Comparison of ENCODE assay signal across 10 cellular contexts in genomic region chr14:63383776-63384367, GRCh38.
DNase-seq lines count a peak whose midpoint lies in the region; ATAC-seq, FAIRE-seq and TF ChIP-seq lines count a peak whose summit lies in the region.
"Had no signal": no experiment of that assay in that cellular context is flagged by ENCODE, and none has a peak within 500 bp of the region (broad histone marks: within the 10 kb centered on the region; RNA-seq: fewer than 3 reads in every experiment).

No MANE protein-coding gene starts in this region.

- peak; percentile 91 for FAIRE-seq in HTR-8/SVneo (lab: Jason Lieb, UNC)

- H3K27me3 Mint-ChIP-seq in activated naive CD8-positive, alpha-beta T cell treated with anti-CD3 and anti-CD28 coated beads, Interleukin-2, amount 10 ng/mL, durations not matched to agents 7 days and 5 days, result no peaks in the 10 kb centered on the region
- H3K27me3 Mint-ChIP-seq: type B pancreatic cell had no signal

- H3K27ac Mint-ChIP-seq in activated naive CD8-positive, alpha-beta T cell treated with anti-CD3 and anti-CD28 coated beads, Interleukin-2, amount 10 ng/mL, durations not matched to agents 7 days and 5 days, result peak overlapping the region; percentile 94
- H3K27ac Mint-ChIP-seq: type B pancreatic cell had no signal

- peaks cover 26% of the 10 kb centered on the region for H3K4me1 Mint-ChIP-seq in activated naive CD8-positive, alpha-beta T cell treated with anti-CD3 and anti-CD28 coated beads, Interleukin-2, amount 10 ng/mL, durations not matched to agents 7 days and 5 days

- no peak overlapping the region for H2AK5ac ChIP-seq in mesendoderm (ENCODE audit: low read length)

- H2BK5ac ChIP-seq in mesendoderm (ENCODE audit: low read length), result no peak overlapping the region

- H3K27me3 ChIP-seq in tibial nerve (no peaks in the 10 kb centered on the region), mesendoderm (ENCODE audit: insufficient read depth, low read length, poor library complexity) (no peaks in the 10 kb centered on the region)

- H3K9ac ChIP-seq in mesendoderm (ENCODE audit: low read length), result no peak overlapping the region

- no peak overlapping the region for H3K27ac ChIP-seq in tibial nerve
- H3K27ac ChIP-seq in mesendoderm (ENCODE audit: low read depth, low read length), result no peak overlapping the region

- no peak overlapping the region for H4K5ac ChIP-seq in mesendoderm (ENCODE audit: low read length)

- H3K4me2 ChIP-seq in mesendoderm (ENCODE audit: low read length), result no peak overlapping the region

- peaks cover 34% of the 10 kb centered on the region for H3K36me3 Mint-ChIP-seq in activated naive CD8-positive, alpha-beta T cell treated with anti-CD3 and anti-CD28 coated beads, Interleukin-2, amount 10 ng/mL, durations not matched to agents 7 days and 5 days

- DNase-seq in HTR-8/SVneo (ENCODE audit: insufficient read length, low spot score), result no peak
- DNase-seq in activated naive CD8-positive, alpha-beta T cell treated with anti-CD3 and anti-CD28 coated beads, Interleukin-2, amount 10 ng/mL, durations not matched to agents 7 days and 5 days, result peak; percentile 42
- no peak for DNase-seq in NCI-H226
- DNase-seq in tibial nerve (ENCODE audit: low spot score in 2 of 2), result no peak
- no peak for DNase-seq in mesendoderm
- DNase-seq in AG08396 (ENCODE audit: low spot score), result no peak
- DNase-seq: NCI-H2029 had no signal

- no peak overlapping the region for H3K18ac ChIP-seq in mesendoderm (ENCODE audit: low read length)

- no peak overlapping the region for H3K23ac ChIP-seq in mesendoderm (ENCODE audit: low read length)

- H3K4ac ChIP-seq in mesendoderm (ENCODE audit: low read depth, low read length), result no peak overlapping the region

- H3K79me2 ChIP-seq in mesendoderm (ENCODE audit: control insufficient read depth, insufficient read depth, low read length), result no peaks in the 10 kb centered on the region

- no peak overlapping the region for H2BK15ac ChIP-seq in mesendoderm (replicated peaks; ENCODE audit: low read depth)

- H3K4me1 ChIP-seq in tibial nerve (no peaks in the 10 kb centered on the region), mesendoderm (ENCODE audit: control insufficient read depth, low read depth, low read length) (no peaks in the 10 kb centered on the region)

- H3K9me3 Mint-ChIP-seq in activated naive CD8-positive, alpha-beta T cell treated with anti-CD3 and anti-CD28 coated beads, Interleukin-2, amount 10 ng/mL, durations not matched to agents 7 days and 5 days, result no peaks in the 10 kb centered on the region
- H3K9me3 Mint-ChIP-seq: type B pancreatic cell had no signal

- no peak overlapping the region for H3K56ac ChIP-seq in mesendoderm (ENCODE audit: low read length)

- no peaks in the 10 kb centered on the region for H3K79me1 ChIP-seq in mesendoderm (ENCODE audit: low read length)

- peak overlapping the region; percentile 63 for H3K4me3 Mint-ChIP-seq in activated naive CD8-positive, alpha-beta T cell treated with anti-CD3 and anti-CD28 coated beads, Interleukin-2, amount 10 ng/mL, durations not matched to agents 7 days and 5 days
- H3K4me3 Mint-ChIP-seq: type B pancreatic cell had no signal

- no peak overlapping the region for H4K8ac ChIP-seq in mesendoderm (ENCODE audit: low read depth, low read length)

- WGBS in tibial nerve, 2 donors, result 73 to 85% methylated on average over 4 of the region's 4 CpGs
- WGBS in mesendoderm (ENCODE audit: extremely low coverage, insufficient coverage, low lambda C conversion rate), result no CpG with 5 or more reads among the region's 4 CpGs

- H3K4me3 ChIP-seq in tibial nerve (no peak overlapping the region), mesendoderm (ENCODE audit: low read length) (no peak overlapping the region)

- POLR2A ChIA-PET in activated naive CD8-positive, alpha-beta T cell treated with anti-CD3 and anti-CD28 coated beads, Interleukin-2, amount 10 ng/mL, durations not matched to agents 7 days and 5 days (lab: Charles Lee), result interaction anchor here (1.0 to 1.2 kb wide), 2 partner anchors 158 to 258 kb away, joined by 4 read pairs; no protein-coding TSS in a partner anchor

- H3K36me3 ChIP-seq in tibial nerve, result peaks cover 0 to 86% (median 19%) of the 10 kb centered on the region in 3 donors
- H3K36me3 ChIP-seq in mesendoderm (ENCODE audit: control insufficient read depth, insufficient read depth, low read length), result peaks cover 10% of the 10 kb centered on the region

- no peak overlapping the region for H2BK120ac ChIP-seq in mesendoderm (ENCODE audit: low read depth, low read length)

- peak; percentile 89 for ATAC-seq in GM18508 (IDR thresholded peaks at IDR 0.05; ENCODE audit: insufficient read depth, unreplicated experiment)
- peak; percentile 81 for ATAC-seq in GM21390 (IDR thresholded peaks at IDR 0.05; ENCODE audit: unreplicated experiment)
- ATAC-seq in activated naive CD8-positive, alpha-beta T cell treated with anti-CD3 and anti-CD28 coated beads, Interleukin-2, amount 10 ng/mL, durations not matched to agents 7 days and 5 days (ENCODE audit: low read depth), result peak; percentile 99

- TF ChIP-seq CTCF in tibial nerve (IDR thresholded peaks at IDR 0.05), result no peak

- no peaks in the 10 kb centered on the region for H3K9me3 ChIP-seq in tibial nerve

- no peak for TF ChIP-seq EP300 in tibial nerve (IDR thresholded peaks at IDR 0.05)

- TF ChIP-seq POLR2A in tibial nerve (IDR thresholded peaks at IDR 0.05), result no peak
